Comparison of ENCODE assay signal across 8 cellular contexts in genomic region chr19:55340144-55340783, GRCh38. TPM values are rescaled to one million over a fixed set of nuclear protein-coding genes. Genes with fewer than 3 reads are reported as not detected.
A peak's percentile ranks its signal among the peaks of the same experiment; 100 is the strongest.
DNase-seq lines count a peak whose midpoint lies in the region; ATAC-seq, FAIRE-seq and TF ChIP-seq lines count a peak whose summit lies in the region.

No MANE protein-coding gene starts in this region.

- POLR2A ChIA-PET in RWPE1 (lab: Yijun Ruan, JAX; ENCODE audit: low non-redundant PET) = interaction anchor here (0.5 kb wide), 1 partner anchor 44 kb away, joined by 3 read pairs; no protein-coding TSS in a partner anchor
- POLR2A ChIA-PET in endothelial cell of umbilical vein (lab: Charles Lee) = interaction anchor here (1.4 to 1.8 kb wide), 2 partner anchors 44 to 81 kb away, joined by 4 to 9 read pairs; partner anchors contain the start of genes PPP6R1 and TMEM238

- H3K27ac ChIP-seq in GM23248 (peak overlapping the region; percentile 50), RWPE1 (peak overlapping the region; percentile 97), endothelial cell of umbilical vein (ENCODE audit: insufficient read depth, low read depth, low read length) (peak overlapping the region; percentile 58)

- dilution Hi-C loops in endothelial cell of umbilical vein (cut with MboI; ENCODE audit: extremely low pct_ligation_motif_present, low sequenced_read_pairs) = no loop called here

- H3K9me1 ChIP-seq in endothelial cell of umbilical vein (replicated peaks; ENCODE audit: control insufficient read depth, extremely low read depth, insufficient read depth, low read length) = no peaks in the 10 kb centered on the region

- TF ChIP-seq CTCF in RWPE1 (conservative IDR thresholded peaks at IDR 0.05; ENCODE audit: low read depth) (no peak), endothelial cell of umbilical vein (IDR thresholded peaks at IDR 0.05; ENCODE audit: extremely low read depth in 1 of 2, insufficient read depth in 1 of 2, low read depth in 1 of 2, low read length in 2 of 2) (no peak), osteocyte (IDR thresholded peaks at IDR 0.05) (no peak)

- TSS peak; percentile 54 for BruUV-seq in endothelial cell of umbilical vein (replicated peaks; lab: Mats Ljungman, UMichigan)

- H3K4me1 ChIP-seq in GM23248 (ENCODE audit: insufficient read depth) = no peaks in the 10 kb centered on the region
- peaks cover 10% of the 10 kb centered on the region for H3K4me1 ChIP-seq in endothelial cell of umbilical vein (ENCODE audit: control insufficient read depth, extremely low read depth, insufficient read depth, low read length)

- H3K27ac Mint-ChIP-seq in osteocyte (ENCODE audit: unreplicated experiment) = peak overlapping the region; percentile 85

- H3K36me3 ChIP-seq in GM23248 (ENCODE audit: low read depth) (no peaks in the 10 kb centered on the region), endothelial cell of umbilical vein (ENCODE audit: control insufficient read depth in 2 of 2, extremely low read depth in 1 of 2, insufficient read depth in 2 of 2, low read length in 2 of 2) (peaks cover 0 to 7% of the 10 kb centered on the region in 2 experiments)

- no peaks in the 10 kb centered on the region for H3F3A ChIP-seq in GM23248 (ENCODE audit: insufficient read depth)

- H3K4me3 ChIP-seq in GM23248 (peak overlapping the region; percentile 77), endothelial cell of umbilical vein (replicated peaks in 1 of 3; ENCODE audit: insufficient read depth in 1 of 3, low read depth in 1 of 3, low read length in 3 of 3) (peak overlapping the region; percentile 38 to 69 (median 65))

- peak overlapping the region; percentile 97 for H3K4me2 ChIP-seq in GM23248 (ENCODE audit: unreplicated experiment)
- H3K4me2 ChIP-seq in endothelial cell of umbilical vein (ENCODE audit: insufficient read depth, low read length) = peak overlapping the region; percentile 71

- H3K4me1 Mint-ChIP-seq in osteocyte (ENCODE audit: unreplicated experiment) = peaks cover 33% of the 10 kb centered on the region

- no peak for FAIRE-seq in endothelial cell of umbilical vein (lab: Jason Lieb, UNC)

- H3K9me3 Mint-ChIP-seq in osteocyte (ENCODE audit: unreplicated experiment) = no peaks in the 10 kb centered on the region

- 2 to 5% methylated on average over 6 to 15 of the region's 15 CpGs for WGBS in GM23248 (ENCODE audit: low coverage in 1 of 2, low lambda C conversion rate in 2 of 2, missing lambda C conversion rate in 2 of 2), 2 experiments

- H3K79me2 ChIP-seq in GM23248 (ENCODE audit: insufficient read depth) (peaks cover 8% of the 10 kb centered on the region; the same call in 1 of the 2 replicates), endothelial cell of umbilical vein (ENCODE audit: control insufficient read depth, insufficient read depth, low read length) (no peaks in the 10 kb centered on the region)

- H3K9ac ChIP-seq in GM23248 (peak overlapping the region; percentile 86), endothelial cell of umbilical vein (replicated peaks; ENCODE audit: extremely low read depth, insufficient read depth, low read length) (peak overlapping the region; percentile 80)

- peak overlapping the region; percentile 89 for H3K4me3 Mint-ChIP-seq in osteocyte (ENCODE audit: unreplicated experiment)

- H3K9me3 ChIP-seq in GM23248 (ENCODE audit: low read depth) = no peaks in the 10 kb centered on the region
- no peaks in the 10 kb centered on the region for H3K9me3 ChIP-seq in endothelial cell of umbilical vein (replicated peaks; ENCODE audit: control insufficient read depth, insufficient read depth, low read length)

- CTCF ChIA-PET in RWPE1 (lab: Yijun Ruan, JAX) = interaction anchor here (0.6 to 1.4 kb wide), 2 partner anchors 43 to 131 kb away, joined by 3 to 4 read pairs; partner anchors contain the start of genes PTPRH and TMEM238
- CTCF ChIA-PET in endothelial cell of umbilical vein (lab: Charles Lee) = interaction anchor here (0.6 to 2.9 kb wide), 7 partner anchors 19 to 127 kb away, joined by 3 to 29 read pairs (median 6); partner anchors contain the start of gene TMEM238

- DNase-seq in GM23248 (no peak), RWPE1 (ENCODE audit: low spot score) (no peak), endothelial cell of umbilical vein (ENCODE audit: low read depth, low spot score) (no peak), osteocyte (ENCODE audit: extremely low spot score, unreplicated experiment) (no peak), NCI-H82 treated with DMSO at 0.1 percent for 48 hours (lab: John Stamatoyannopoulos, UW; ENCODE audit: unreplicated experiment) (no peak), NCI-H2196 (lab: John Stamatoyannopoulos, UW; ENCODE audit: unreplicated experiment) (no peak), occipital lobe (lab: John Stamatoyannopoulos, UW) (no peak)

- H3K36me3 Mint-ChIP-seq in osteocyte (ENCODE audit: unreplicated experiment) = peaks cover 8% of the 10 kb centered on the region

- no peaks in the 10 kb centered on the region; the same call in 1 of the 2 replicates for H3K27me3 ChIP-seq in GM23248 (replicated peaks; ENCODE audit: insufficient read depth)
- peaks cover 0 to 3% of the 10 kb centered on the region in 2 experiments for H3K27me3 ChIP-seq in endothelial cell of umbilical vein (ENCODE audit: control insufficient read depth in 2 of 2, insufficient read depth in 2 of 2, low read length in 2 of 2)

- H2AFZ ChIP-seq in GM23248 = no peak overlapping the region
- H2AFZ ChIP-seq in endothelial cell of umbilical vein (ENCODE audit: low read depth, low read length) = no peak overlapping the region

- H3K9me2 ChIP-seq in GM23248 (ENCODE audit: insufficient read depth) = no peaks in the 10 kb centered on the region

- no peak for ATAC-seq in GM21423 (IDR thresholded peaks at IDR 0.05; ENCODE audit: unreplicated experiment)

- no peak for TF ChIP-seq POLR2A in endothelial cell of umbilical vein (IDR thresholded peaks at IDR 0.05; ENCODE audit: low read depth, low read length)

- H4K20me1 ChIP-seq in GM23248 (ENCODE audit: insufficient read depth) (no peaks in the 10 kb centered on the region), endothelial cell of umbilical vein (replicated peaks; ENCODE audit: control insufficient read depth, extremely low read depth, insufficient read depth, low read length) (no peaks in the 10 kb centered on the region)

- intact Hi-C loops in endothelial cell of umbilical vein (cut with micrococcal nuclease) = no loop called here

- in situ Hi-C loops in GM23248 (cut with MboI) = no loop called here

- peaks cover 2% of the 10 kb centered on the region for H3K27me3 Mint-ChIP-seq in osteocyte (ENCODE audit: unreplicated experiment)

RNA-seq across cellular contexts. Expression of gene KMT5C, which starts 0.6 kb away (rescaled TPM):
- 8.1 and 8.6 TPM in 2 replicates for total RNA-seq in GM23248 (2014; rRNA removed; shearing (Covaris generic))
- polyA plus RNA-seq in GM23248 (2016; fragmentation: Nextera tagmentation; extraction: Ambion mirVana) (1.9 and 2.7 TPM in 2 replicates), endothelial cell of umbilical vein (7.2 and 11.6 TPM in 2 replicates)
- total RNA-seq in endothelial cell of umbilical vein (11.4 and 13.5 TPM in 2 replicates), osteocyte (12.4 and 18.6 TPM in 2 replicates), occipital lobe (6.9 TPM)
- polyA plus RNA-seq in endothelial cell of umbilical vein (2011; cell fraction: cytosol; rRNA removed) = 4.5 and 6.5 TPM in 2 replicates
- polyA plus RNA-seq in endothelial cell of umbilical vein (2011; cell fraction: nucleus; rRNA removed) = 23.8 and 29.7 TPM in 2 replicates
- 4.2 and 6.4 TPM in 2 replicates for polyA plus RNA-seq in endothelial cell of umbilical vein (2012)
- 3.6 and 4.9 TPM in 2 replicates for polyA minus RNA-seq in endothelial cell of umbilical vein
- polyA minus RNA-seq in endothelial cell of umbilical vein (2011; cell fraction: cytosol; rRNA and poly(A)+ RNA removed) = 13.1 TPM
- 6.3 and 12.9 TPM in 2 replicates for polyA minus RNA-seq in endothelial cell of umbilical vein (2011; cell fraction: nucleus; rRNA and poly(A)+ RNA removed)

RNA-seq across cellular contexts. Expression of gene COX6B2, which starts 14.3 kb away (rescaled TPM):
- not detected in 2 replicates for total RNA-seq in GM23248 (2014; rRNA removed; shearing (Covaris generic))
- not detected in 2 replicates for polyA plus RNA-seq in GM23248 (2016; fragmentation: Nextera tagmentation; extraction: Ambion mirVana)
- not detected in 2 replicates for total RNA-seq in endothelial cell of umbilical vein
- not detected in 2 replicates for polyA plus RNA-seq in endothelial cell of umbilical vein
- polyA plus RNA-seq in endothelial cell of umbilical vein (2011; cell fraction: cytosol; rRNA removed) = not detected in 2 replicates
- polyA plus RNA-seq in endothelial cell of umbilical vein (2011; cell fraction: nucleus; rRNA removed) = not detected in 2 replicates
- not detected in 2 replicates for polyA plus RNA-seq in endothelial cell of umbilical vein (2012)
- polyA minus RNA-seq in endothelial cell of umbilical vein = not detected in 2 replicates
- not detected for polyA minus RNA-seq in endothelial cell of umbilical vein (2011; cell fraction: cytosol; rRNA and poly(A)+ RNA removed)
- polyA minus RNA-seq in endothelial cell of umbilical vein (2011; cell fraction: nucleus; rRNA and poly(A)+ RNA removed) = not detected in 2 replicates
- total RNA-seq in osteocyte = not detected in 2 replicates
- total RNA-seq in occipital lobe = not detected

RNA-seq across cellular contexts. Expression of gene TMEM150B, which starts 15.1 kb away (rescaled TPM):
- total RNA-seq in GM23248 (2014; rRNA removed; shearing (Covaris generic)) = not detected in 2 replicates
- polyA plus RNA-seq in GM23248 (2016; fragmentation: Nextera tagmentation; extraction: Ambion mirVana) (not detected in 2 replicates), endothelial cell of umbilical vein (not detected in 2 replicates)
- total RNA-seq in endothelial cell of umbilical vein (not detected in 2 replicates), osteocyte (not detected in 2 replicates), occipital lobe (0.47 TPM)
- not detected in 2 replicates for polyA plus RNA-seq in endothelial cell of umbilical vein (2011; cell fraction: cytosol; rRNA removed)
- polyA plus RNA-seq in endothelial cell of umbilical vein (2011; cell fraction: nucleus; rRNA removed) = not detected in 2 replicates
- not detected in 2 replicates for polyA plus RNA-seq in endothelial cell of umbilical vein (2012)
- polyA minus RNA-seq in endothelial cell of umbilical vein = not detected in 2 replicates
- polyA minus RNA-seq in endothelial cell of umbilical vein (2011; cell fraction: cytosol; rRNA and poly(A)+ RNA removed) = not detected
- polyA minus RNA-seq in endothelial cell of umbilical vein (2011; cell fraction: nucleus; rRNA and poly(A)+ RNA removed) = not detected in 2 replicates

RNA-seq across cellular contexts. Expression of gene GARIN5B, which starts 22.8 kb away (rescaled TPM):
- total RNA-seq in GM23248 (2014; rRNA removed; shearing (Covaris generic)) = not detected in 2 replicates
- polyA plus RNA-seq in GM23248 (2016; fragmentation: Nextera tagmentation; extraction: Ambion mirVana) (not detected in 2 replicates), endothelial cell of umbilical vein (not detected in 2 replicates)
- total RNA-seq in endothelial cell of umbilical vein (not detected in 2 replicates), osteocyte (not detected in 2 replicates), occipital lobe (not detected)
- polyA plus RNA-seq in endothelial cell of umbilical vein (2011; cell fraction: cytosol; rRNA removed) = not detected in 2 replicates
- polyA plus RNA-seq in endothelial cell of umbilical vein (2011; cell fraction: nucleus; rRNA removed) = not detected in 2 replicates
- not detected in 2 replicates for polyA plus RNA-seq in endothelial cell of umbilical vein (2012)
- not detected in 2 replicates for polyA minus RNA-seq in endothelial cell of umbilical vein
- polyA minus RNA-seq in endothelial cell of umbilical vein (2011; cell fraction: cytosol; rRNA and poly(A)+ RNA removed) = not detected
- not detected in 2 replicates for polyA minus RNA-seq in endothelial cell of umbilical vein (2011; cell fraction: nucleus; rRNA and poly(A)+ RNA removed)

RNA-seq across cellular contexts. Expression of gene IL11, which starts 30.0 kb away (rescaled TPM):
- total RNA-seq in GM23248 (2014; rRNA removed; shearing (Covaris generic)) = 12.8 and 28.7 TPM in 2 replicates
- polyA plus RNA-seq in GM23248 (2016; fragmentation: Nextera tagmentation; extraction: Ambion mirVana) = 6.7 and 6.9 TPM in 2 replicates
- not detected in 2 replicates for total RNA-seq in endothelial cell of umbilical vein
- polyA plus RNA-seq in endothelial cell of umbilical vein = 0.11 TPM in 1 of 2 replicates, not detected in the other
- polyA plus RNA-seq in endothelial cell of umbilical vein (2011; cell fraction: cytosol; rRNA removed) = 0.06 and 0.12 TPM in 2 replicates
- 0.20 and 0.22 TPM in 2 replicates for polyA plus RNA-seq in endothelial cell of umbilical vein (2011; cell fraction: nucleus; rRNA removed)
- polyA plus RNA-seq in endothelial cell of umbilical vein (2012) = not detected in 2 replicates
- polyA minus RNA-seq in endothelial cell of umbilical vein = not detected in 2 replicates
- polyA minus RNA-seq in endothelial cell of umbilical vein (2011; cell fraction: cytosol; rRNA and poly(A)+ RNA removed) = 1.8 TPM
- not detected in 2 replicates for polyA minus RNA-seq in endothelial cell of umbilical vein (2011; cell fraction: nucleus; rRNA and poly(A)+ RNA removed)
- total RNA-seq in osteocyte = 0.91 and 1.0 TPM in 2 replicates
- total RNA-seq in occipital lobe = 0.16 TPM
